Comparison of ENCODE assay signal across 3 cellular contexts in the genomic region with DNA sequence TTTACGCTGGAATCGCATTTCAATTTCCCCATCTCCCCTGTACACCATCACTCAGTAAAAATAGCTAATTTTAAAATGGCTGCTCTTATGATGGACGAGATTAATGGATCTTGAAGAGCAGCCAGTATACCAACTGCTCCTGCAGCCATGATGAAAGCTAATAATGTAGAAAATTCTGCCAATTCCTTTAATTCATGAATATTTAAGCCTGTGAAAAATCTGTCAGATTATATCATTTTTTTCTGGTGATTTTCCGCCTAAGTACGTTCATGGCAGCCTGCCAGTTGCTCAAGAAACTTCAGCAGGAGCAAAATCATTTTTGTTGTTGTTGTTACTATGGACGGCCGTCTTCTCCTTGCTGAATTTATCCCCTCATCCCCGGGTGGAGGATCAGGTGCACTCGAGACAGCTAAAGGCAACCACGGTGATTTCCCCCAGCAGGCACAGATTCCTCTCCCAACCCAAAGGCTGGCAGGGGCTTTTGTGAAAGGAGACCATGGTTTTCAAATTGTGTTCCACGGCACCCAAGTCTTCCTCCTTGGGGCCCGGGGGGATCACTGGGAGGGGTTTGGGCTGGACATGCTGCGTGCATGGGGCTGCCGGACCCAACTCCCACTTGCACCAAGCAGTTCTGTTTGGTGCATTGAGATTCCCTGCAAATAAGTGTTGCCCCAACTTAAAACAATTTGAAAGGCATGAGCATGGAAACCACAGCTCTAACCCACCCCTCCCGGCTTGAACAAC.
TF ChIP-seq lines count a peak whose summit lies in the region.

No MANE protein-coding gene starts in this region.

TF ChIP-seq in A549, 52 proteins besides CTCF, POLR2A, EP300 and RAD21:
- TF ChIP-seq HES2 (IDR thresholded peaks at IDR 0.05) (no peak), MYC (IDR thresholded peaks at IDR 0.05; ENCODE audit: borderline replicate concordance, low read length) (no peak), MAFK (IDR thresholded peaks at IDR 0.05; ENCODE audit: partially characterized antibody) (no peak), BCL3 (IDR thresholded peaks at IDR 0.05) (no peak)
- TF ChIP-seq, protein P1, sequence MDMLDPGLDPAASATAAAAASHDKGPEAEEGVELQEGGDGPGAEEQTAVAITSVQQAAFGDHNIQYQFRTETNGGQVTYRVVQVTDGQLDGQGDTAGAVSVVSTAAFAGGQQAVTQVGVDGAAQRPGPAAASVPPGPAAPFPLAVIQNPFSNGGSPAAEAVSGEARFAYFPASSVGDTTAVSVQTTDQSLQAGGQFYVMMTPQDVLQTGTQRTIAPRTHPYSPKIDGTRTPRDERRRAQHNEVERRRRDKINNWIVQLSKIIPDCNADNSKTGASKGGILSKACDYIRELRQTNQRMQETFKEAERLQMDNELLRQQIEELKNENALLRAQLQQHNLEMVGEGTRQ (IDR thresholded peaks at IDR 0.05): no peak

TF ChIP-seq in HCT116, 20 proteins besides CTCF, POLR2A, EP300 and RAD21:
- TF ChIP-seq EGR1 (IDR thresholded peaks at IDR 0.05; ENCODE audit: low read depth): no peak
- TF ChIP-seq JUND (IDR thresholded peaks at IDR 0.05): no peak
- TF ChIP-seq, protein P2, sequence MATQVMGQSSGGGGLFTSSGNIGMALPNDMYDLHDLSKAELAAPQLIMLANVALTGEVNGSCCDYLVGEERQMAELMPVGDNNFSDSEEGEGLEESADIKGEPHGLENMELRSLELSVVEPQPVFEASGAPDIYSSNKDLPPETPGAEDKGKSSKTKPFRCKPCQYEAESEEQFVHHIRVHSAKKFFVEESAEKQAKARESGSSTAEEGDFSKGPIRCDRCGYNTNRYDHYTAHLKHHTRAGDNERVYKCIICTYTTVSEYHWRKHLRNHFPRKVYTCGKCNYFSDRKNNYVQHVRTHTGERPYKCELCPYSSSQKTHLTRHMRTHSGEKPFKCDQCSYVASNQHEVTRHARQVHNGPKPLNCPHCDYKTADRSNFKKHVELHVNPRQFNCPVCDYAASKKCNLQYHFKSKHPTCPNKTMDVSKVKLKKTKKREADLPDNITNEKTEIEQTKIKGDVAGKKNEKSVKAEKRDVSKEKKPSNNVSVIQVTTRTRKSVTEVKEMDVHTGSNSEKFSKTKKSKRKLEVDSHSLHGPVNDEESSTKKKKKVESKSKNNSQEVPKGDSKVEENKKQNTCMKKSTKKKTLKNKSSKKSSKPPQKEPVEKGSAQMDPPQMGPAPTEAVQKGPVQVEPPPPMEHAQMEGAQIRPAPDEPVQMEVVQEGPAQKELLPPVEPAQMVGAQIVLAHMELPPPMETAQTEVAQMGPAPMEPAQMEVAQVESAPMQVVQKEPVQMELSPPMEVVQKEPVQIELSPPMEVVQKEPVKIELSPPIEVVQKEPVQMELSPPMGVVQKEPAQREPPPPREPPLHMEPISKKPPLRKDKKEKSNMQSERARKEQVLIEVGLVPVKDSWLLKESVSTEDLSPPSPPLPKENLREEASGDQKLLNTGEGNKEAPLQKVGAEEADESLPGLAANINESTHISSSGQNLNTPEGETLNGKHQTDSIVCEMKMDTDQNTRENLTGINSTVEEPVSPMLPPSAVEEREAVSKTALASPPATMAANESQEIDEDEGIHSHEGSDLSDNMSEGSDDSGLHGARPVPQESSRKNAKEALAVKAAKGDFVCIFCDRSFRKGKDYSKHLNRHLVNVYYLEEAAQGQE (IDR thresholded peaks at IDR 0.05; ENCODE audit: low read depth): no peak
- TF ChIP-seq SIN3A (IDR thresholded peaks at IDR 0.05; ENCODE audit: low read depth): no peak
- no peak for TF ChIP-seq TCF7L2 (IDR thresholded peaks at IDR 0.05; ENCODE audit: borderline replicate concordance, extremely low read depth, insufficient read depth, insufficient read length)
- no peak for TF ChIP-seq EZH2phosphoT487 (IDR thresholded peaks at IDR 0.05; ENCODE audit: borderline replicate concordance)
- no peak for TF ChIP-seq CEBPB (IDR thresholded peaks at IDR 0.05; ENCODE audit: low read depth)
- TF ChIP-seq FOSL1 (IDR thresholded peaks at IDR 0.05; ENCODE audit: low read depth): no peak
- TF ChIP-seq ZFX (IDR thresholded peaks at IDR 0.05): no peak
- TF ChIP-seq, protein P3, sequence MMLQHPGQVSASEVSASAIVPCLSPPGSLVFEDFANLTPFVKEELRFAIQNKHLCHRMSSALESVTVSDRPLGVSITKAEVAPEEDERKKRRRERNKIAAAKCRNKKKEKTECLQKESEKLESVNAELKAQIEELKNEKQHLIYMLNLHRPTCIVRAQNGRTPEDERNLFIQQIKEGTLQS (IDR thresholded peaks at IDR 0.05): no peak
- no peak for TF ChIP-seq ZNF274 (IDR thresholded peaks at IDR 0.05; ENCODE audit: low read depth, low read length)
- TF ChIP-seq, protein P4, sequence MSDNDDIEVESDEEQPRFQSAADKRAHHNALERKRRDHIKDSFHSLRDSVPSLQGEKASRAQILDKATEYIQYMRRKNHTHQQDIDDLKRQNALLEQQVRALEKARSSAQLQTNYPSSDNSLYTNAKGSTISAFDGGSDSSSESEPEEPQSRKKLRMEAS (IDR thresholded peaks at IDR 0.05): no peak
- no peak for TF ChIP-seq SP1 (IDR thresholded peaks at IDR 0.05; ENCODE audit: low read depth)
- TF ChIP-seq POLR2AphosphoS5 (IDR thresholded peaks at IDR 0.05; ENCODE audit: low read depth, low read length): no peak
- TF ChIP-seq CBX3 (IDR thresholded peaks at IDR 0.05; ENCODE audit: low read depth): no peak
- TF ChIP-seq YY1 (IDR thresholded peaks at IDR 0.05; ENCODE audit: extremely low read depth, insufficient replicate concordance, low read depth, low read length): no peak

TF ChIP-seq in WTC11, 78 proteins besides CTCF, POLR2A, EP300 and RAD21:
- no peak for TF ChIP-seq IRF1 (CRISPR knock-in tag; IDR thresholded peaks at IDR 0.05)
- TF ChIP-seq TEAD4 (CRISPR knock-in tag; IDR thresholded peaks at IDR 0.05): no peak
- TF ChIP-seq OVOL2 (CRISPR knock-in tag; IDR thresholded peaks at IDR 0.05; ENCODE audit: borderline replicate concordance): no peak
- no peak for TF ChIP-seq ZNF423 (CRISPR knock-in tag; IDR thresholded peaks at IDR 0.05)
- no peak for TF ChIP-seq JAZF1 (CRISPR knock-in tag; IDR thresholded peaks at IDR 0.05)
- TF ChIP-seq ZSCAN18 (CRISPR knock-in tag; IDR thresholded peaks at IDR 0.05): no peak
- TF ChIP-seq ETV6 (CRISPR knock-in tag; IDR thresholded peaks at IDR 0.05): no peak
- TF ChIP-seq, protein P5, sequence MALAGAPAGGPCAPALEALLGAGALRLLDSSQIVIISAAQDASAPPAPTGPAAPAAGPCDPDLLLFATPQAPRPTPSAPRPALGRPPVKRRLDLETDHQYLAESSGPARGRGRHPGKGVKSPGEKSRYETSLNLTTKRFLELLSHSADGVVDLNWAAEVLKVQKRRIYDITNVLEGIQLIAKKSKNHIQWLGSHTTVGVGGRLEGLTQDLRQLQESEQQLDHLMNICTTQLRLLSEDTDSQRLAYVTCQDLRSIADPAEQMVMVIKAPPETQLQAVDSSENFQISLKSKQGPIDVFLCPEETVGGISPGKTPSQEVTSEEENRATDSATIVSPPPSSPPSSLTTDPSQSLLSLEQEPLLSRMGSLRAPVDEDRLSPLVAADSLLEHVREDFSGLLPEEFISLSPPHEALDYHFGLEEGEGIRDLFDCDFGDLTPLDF (CRISPR knock-in tag; IDR thresholded peaks at IDR 0.05): no peak
